In the genomic region with DNA sequence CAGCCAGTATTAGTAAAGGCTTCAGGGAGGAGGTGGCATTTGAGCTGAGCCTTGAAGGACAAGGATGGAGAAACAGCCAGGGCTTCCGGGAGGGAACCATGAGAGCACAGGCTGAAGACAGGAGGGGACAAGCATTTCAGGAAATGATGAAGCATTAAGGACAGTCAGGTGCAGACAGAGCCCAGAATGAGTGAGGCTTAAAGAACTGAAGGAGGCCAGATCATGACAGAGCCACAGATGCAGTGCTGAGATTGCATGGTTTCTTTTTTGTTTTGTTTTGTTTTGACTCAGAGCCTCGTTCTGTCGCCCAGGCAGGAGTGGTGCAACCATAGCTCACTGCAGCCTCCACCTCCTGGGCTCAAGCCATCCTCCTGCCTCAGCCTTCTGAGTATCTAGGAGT, we compare ENCODE assay signal across 15 cellular contexts.
DNase-seq lines count a peak whose midpoint lies in the region; ATAC-seq and TF ChIP-seq lines count a peak whose summit lies in the region.
"Had no signal": no experiment of that assay in that cellular context is flagged by ENCODE, and none has a peak within 500 bp of the region (broad histone marks: within the 10 kb centered on the region; RNA-seq: fewer than 3 reads in every experiment).

No MANE protein-coding gene starts in this region.

- H3K4me3 Mint-ChIP-seq in activated T-helper 1 cell treated with anti-CD3 and anti-CD28 coated beads, Interleukin-12 subunit alpha, Interleukin-12 subunit beta, Interleukin-2, Interleukin-4 antibody, amounts not matched to agents 30 ng/mL and 10 ng/mL and 1 ng/mL, durations not matched to agents 14 hours and 24 hours and 36 hours, result no peak overlapping the region
- H3K4me3 Mint-ChIP-seq: stimulated activated memory B cell treated with anti-CD40 and anti-IgM and Interleukin-4, amounts not matched to agents 10 μg/mL and 1 μg/mL and 100 μg/mL, for 72 hours had no signal

- H3K27ac ChIP-seq in MM.1S (ENCODE audit: low read length) (peak overlapping the region; percentile 76), left ventricle myocardium inferior (replicated peaks) (no peak overlapping the region)
- H3K27ac ChIP-seq: prostate gland, RWPE1 had no signal

- peaks cover 3% of the 10 kb centered on the region for H3K9me3 Mint-ChIP-seq in activated T-helper 1 cell treated with anti-CD3 and anti-CD28 coated beads, Interleukin-12 subunit alpha, Interleukin-12 subunit beta, Interleukin-2, Interleukin-4 antibody, amounts not matched to agents 30 ng/mL and 10 ng/mL and 1 ng/mL, durations not matched to agents 14 hours and 24 hours and 36 hours

- H3K4me2 ChIP-seq in MM.1S (ENCODE audit: low read depth, low read length), result peak overlapping the region; percentile 27; the same call in 1 of the 2 replicates

- H2AFZ ChIP-seq in MM.1S (ENCODE audit: low read length), result peak overlapping the region; percentile 45

- peak overlapping the region; percentile 19; the same call in 1 of the 2 replicates for H3K9ac ChIP-seq in MM.1S (ENCODE audit: low read length)

- no peaks in the 10 kb centered on the region for H3K79me2 ChIP-seq in MM.1S (ENCODE audit: low read length)

- no peaks in the 10 kb centered on the region for H3K9me2 ChIP-seq in MM.1S (replicated peaks; ENCODE audit: insufficient read depth, low read length)

- peaks cover 2% of the 10 kb centered on the region for H3K27me3 Mint-ChIP-seq in activated T-helper 1 cell treated with anti-CD3 and anti-CD28 coated beads, Interleukin-12 subunit alpha, Interleukin-12 subunit beta, Interleukin-2, Interleukin-4 antibody, amounts not matched to agents 30 ng/mL and 10 ng/mL and 1 ng/mL, durations not matched to agents 14 hours and 24 hours and 36 hours (ENCODE audit: insufficient read depth)

- H4K20me1 ChIP-seq in MM.1S (ENCODE audit: insufficient read depth, low read length), result no peaks in the 10 kb centered on the region

- peak; percentile 62 for DNase-seq in GM12865 (ENCODE audit: low read depth)
- DNase-seq in MM.1S, result peak; percentile 78
- DNase-seq in NCI-H524 treated with DMSO at 0.1 percent for 48 hours (lab: John Stamatoyannopoulos, UW), result no peak
- DNase-seq in activated T-helper 1 cell treated with anti-CD3 and anti-CD28 coated beads, Interleukin-12 subunit alpha, Interleukin-12 subunit beta, Interleukin-2, Interleukin-4 antibody, amounts not matched to agents 30 ng/mL and 10 ng/mL and 1 ng/mL, durations not matched to agents 14 hours and 24 hours and 36 hours (ENCODE audit: low spot score), result no peak
- DNase-seq in left ventricle myocardium inferior, result no peak
- DNase-seq in Kasumi-1 (lab: John Stamatoyannopoulos, UW), result no peak
- DNase-seq: activated naive CD4-positive, alpha-beta T cell treated with anti-CD3 and anti-CD28 coated beads, Interleukin-2, amount 50 U/mL, for 16 hours; DMS153; NCI-H345; T-helper 9 cell had no signal

- intact Hi-C loops in activated T-helper 1 cell treated with anti-CD3 and anti-CD28 coated beads, Interleukin-12 subunit alpha, Interleukin-12 subunit beta, Interleukin-2, Interleukin-4 antibody, amounts not matched to agents 30 ng/mL and 10 ng/mL and 1 ng/mL, durations not matched to agents 14 hours and 24 hours and 36 hours (cut with micrococcal nuclease), result no loop called here
- intact Hi-C loops in left ventricle myocardium inferior (cut with micrococcal nuclease), result no loop called here

- peaks cover 18% of the 10 kb centered on the region; the same call in 1 of the 2 replicates for H3F3A ChIP-seq in MM.1S (ENCODE audit: insufficient read depth, low read length)

- ATAC-seq in GM19463 (IDR thresholded peaks at IDR 0.05; ENCODE audit: unreplicated experiment), result peak; percentile 95
- ATAC-seq in HG02884 (IDR thresholded peaks at IDR 0.05; ENCODE audit: unreplicated experiment), result peak; percentile 95
- ATAC-seq: stimulated activated memory B cell treated with anti-CD40 and anti-IgM and Interleukin-4, amounts not matched to agents 10 μg/mL and 1 μg/mL and 100 μg/mL, for 72 hours had no signal

- H3K4me3 ChIP-seq in GM12865 (ENCODE audit: low read depth, low read length) (no peak overlapping the region), MM.1S (ENCODE audit: low read length) (no peak overlapping the region), left ventricle myocardium inferior (no peak overlapping the region)
- H3K4me3 ChIP-seq: prostate gland had no signal

- H3K36me3 ChIP-seq in MM.1S (replicated peaks; ENCODE audit: insufficient read depth, low read length) (no peaks in the 10 kb centered on the region), left ventricle myocardium inferior (no peaks in the 10 kb centered on the region)
- H3K36me3 ChIP-seq: prostate gland had no signal

- no peaks in the 10 kb centered on the region for H3K4me1 Mint-ChIP-seq in activated T-helper 1 cell treated with anti-CD3 and anti-CD28 coated beads, Interleukin-12 subunit alpha, Interleukin-12 subunit beta, Interleukin-2, Interleukin-4 antibody, amounts not matched to agents 30 ng/mL and 10 ng/mL and 1 ng/mL, durations not matched to agents 14 hours and 24 hours and 36 hours (ENCODE audit: low read depth)
- H3K4me1 Mint-ChIP-seq: stimulated activated memory B cell treated with anti-CD40 and anti-IgM and Interleukin-4, amounts not matched to agents 10 μg/mL and 1 μg/mL and 100 μg/mL, for 72 hours had no signal

- H3K27ac Mint-ChIP-seq in activated T-helper 1 cell treated with anti-CD3 and anti-CD28 coated beads, Interleukin-12 subunit alpha, Interleukin-12 subunit beta, Interleukin-2, Interleukin-4 antibody, amounts not matched to agents 30 ng/mL and 10 ng/mL and 1 ng/mL, durations not matched to agents 14 hours and 24 hours and 36 hours, result no peak overlapping the region
- H3K27ac Mint-ChIP-seq: stimulated activated memory B cell treated with anti-CD40 and anti-IgM and Interleukin-4, amounts not matched to agents 10 μg/mL and 1 μg/mL and 100 μg/mL, for 72 hours had no signal

- H3K4me1 ChIP-seq in MM.1S (ENCODE audit: low read length), result peaks cover 22% of the 10 kb centered on the region
- H3K4me1 ChIP-seq in left ventricle myocardium inferior, result no peaks in the 10 kb centered on the region
- H3K4me1 ChIP-seq: prostate gland had no signal

- no peaks in the 10 kb centered on the region for H3K36me3 Mint-ChIP-seq in activated T-helper 1 cell treated with anti-CD3 and anti-CD28 coated beads, Interleukin-12 subunit alpha, Interleukin-12 subunit beta, Interleukin-2, Interleukin-4 antibody, amounts not matched to agents 30 ng/mL and 10 ng/mL and 1 ng/mL, durations not matched to agents 14 hours and 24 hours and 36 hours (ENCODE audit: low read depth)
- H3K36me3 Mint-ChIP-seq: stimulated activated memory B cell treated with anti-CD40 and anti-IgM and Interleukin-4, amounts not matched to agents 10 μg/mL and 1 μg/mL and 100 μg/mL, for 72 hours had no signal

- TF ChIP-seq CTCF in GM12865 (IDR thresholded peaks at IDR 0.05; ENCODE audit: insufficient read depth, low read depth, low read length, missing control alignments) (no peak), MM.1S (IDR thresholded peaks at IDR 0.05; ENCODE audit: low read length) (no peak), left ventricle myocardium inferior (IDR thresholded peaks at IDR 0.05; ENCODE audit: borderline replicate concordance) (no peak)

- H3K9me3 ChIP-seq in MM.1S (replicated peaks; ENCODE audit: insufficient read depth, low read length), result no peaks in the 10 kb centered on the region
- H3K9me3 ChIP-seq in left ventricle myocardium inferior (replicated peaks), result no peaks in the 10 kb centered on the region
- H3K9me3 ChIP-seq: prostate gland had no signal

- H3K27me3 ChIP-seq in MM.1S (replicated peaks; ENCODE audit: insufficient read depth, low read length), result no peaks in the 10 kb centered on the region
- peaks cover 74% of the 10 kb centered on the region for H3K27me3 ChIP-seq in left ventricle myocardium inferior (ENCODE audit: low read depth)

Comparison
In these comparisons a context has a peak if more than half of its experiments do, and no peak if none do; other contexts are left out.
1. DNase-seq: peak in GM12865 (single experiment) and MM.1S (single experiment); none in NCI-H524 treated with DMSO at 0.1 percent for 48 hours (single experiment), activated T-helper 1 cell treated with anti-CD3 and anti-CD28 coated beads, Interleukin-12 subunit alpha, Interleukin-12 subunit beta, Interleukin-2, Interleukin-4 antibody, amounts not matched to agents 30 ng/mL and 10 ng/mL and 1 ng/mL, durations not matched to agents 14 hours and 24 hours and 36 hours (single experiment), left ventricle myocardium inferior (single experiment) and Kasumi-1 (0 of 2).